33 cellular contexts compared by ENCODE assay signal in the genomic region with DNA sequence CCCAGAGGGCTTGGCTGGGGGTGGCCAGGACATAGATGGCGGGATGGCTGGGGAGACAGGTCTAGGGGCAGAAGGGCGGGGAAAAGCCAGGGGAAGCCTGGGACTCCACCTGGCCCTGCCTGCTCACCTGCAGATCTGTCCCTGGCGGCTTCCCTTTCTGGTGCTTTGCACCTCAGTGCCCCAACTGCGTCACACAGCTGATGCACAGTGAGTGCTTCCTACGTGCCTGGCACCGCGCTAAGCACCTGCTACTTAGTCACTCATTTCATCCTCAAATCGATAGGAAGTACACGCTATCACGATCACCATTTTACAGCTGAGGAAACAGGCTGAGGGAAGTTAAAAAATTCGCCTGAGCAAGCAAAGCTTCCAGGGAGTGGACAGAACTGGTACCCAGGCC.
"Had no signal": no experiment of that assay in that cellular context is flagged by ENCODE, and none has a peak within 500 bp of the region (broad histone marks: within the 10 kb centered on the region; RNA-seq: fewer than 3 reads in every experiment).

No MANE protein-coding gene starts in this region.

- H3K36me3 ChIP-seq: cardiac muscle cell, gastrocnemius medialis, left ventricle myocardium inferior, neutrophil, right lobe of liver, uterus had no signal

- ATAC-seq: activated T-cell treated with anti-CD3 and anti-CD28 coated beads, Interleukin-2, amount 50 U/mL, for 72 hours; gastrocnemius medialis; mucosa of descending colon; right lobe of liver; stimulated activated effector memory CD8-positive, alpha-beta T cell treated with anti-CD3 and anti-CD28 coated beads, Interleukin-12 subunit alpha, Interleukin-12 subunit beta, amount 100 ng/mL, for 72 hours; stimulated activated naive CD8-positive, alpha-beta T cell treated with anti-CD3 and anti-CD28 coated beads, Interleukin-15, amount 100 ng/mL, for 72 hours had no signal

- H3K36me3 Mint-ChIP-seq: activated naive CD8-positive, alpha-beta T cell; stimulated activated effector memory CD8-positive, alpha-beta T cell treated with anti-CD3 and anti-CD28 coated beads, Interleukin-12 subunit alpha, Interleukin-12 subunit beta, amount 100 ng/mL, for 72 hours; type B pancreatic cell had no signal

- H3K9me3 ChIP-seq: gastrocnemius medialis, left ventricle myocardium inferior, mucosa of descending colon, neutrophil, right lobe of liver, uterus had no signal

- H3K27me3 ChIP-seq: cardiac muscle cell, dorsolateral prefrontal cortex, gastrocnemius medialis, neutrophil, right lobe of liver, uterus had no signal

- H3K4me1 Mint-ChIP-seq: nephron; stimulated activated effector memory CD8-positive, alpha-beta T cell treated with anti-CD3 and anti-CD28 coated beads, Interleukin-12 subunit alpha, Interleukin-12 subunit beta, amount 100 ng/mL, for 72 hours; stimulated activated naive CD8-positive, alpha-beta T cell treated with anti-CD3 and anti-CD28 coated beads, Interleukin-15, amount 100 ng/mL, for 72 hours had no signal

- H3K27me3 Mint-ChIP-seq: activated naive CD8-positive, alpha-beta T cell; stimulated activated naive CD8-positive, alpha-beta T cell treated with anti-CD3 and anti-CD28 coated beads, Interleukin-15, amount 100 ng/mL, for 72 hours had no signal

- H3K4me3 Mint-ChIP-seq: activated naive CD8-positive, alpha-beta T cell; activated T-cell treated with anti-CD3 and anti-CD28 coated beads, Interleukin-2, amount 50 U/mL, for 72 hours; nephron; stimulated activated effector memory CD8-positive, alpha-beta T cell treated with anti-CD3 and anti-CD28 coated beads, Interleukin-12 subunit alpha, Interleukin-12 subunit beta, amount 100 ng/mL, for 72 hours; stimulated activated naive CD8-positive, alpha-beta T cell treated with anti-CD3 and anti-CD28 coated beads, Interleukin-15, amount 100 ng/mL, for 72 hours; T-helper 2 cell treated with Interferon-gamma antibody and Interleukin-4, amounts not matched to agents 5 μg/mL and 100 μg/mL, for 36 hours; type B pancreatic cell had no signal

- FAIRE-seq: islet of Langerhans had no signal

- DNase-seq: activated CD4-positive, alpha-beta T cell treated with anti-CD3 and anti-CD28 coated beads for 4 hours; activated CD4-positive, alpha-beta T cell treated with anti-CD3 and anti-CD28 coated beads, Interleukin-2, amount 50 U/mL, for 4 hours; activated CD4-positive, CD25-positive, alpha-beta regulatory T cell; activated naive CD4-positive, alpha-beta T cell; activated T-cell treated with anti-CD3 and anti-CD28 coated beads for 4 hours; activated T-cell treated with anti-CD3 and anti-CD28 coated beads, Interleukin-2, amount 50 U/mL, for 72 hours; anterior cingulate cortex; cerebellar nuclear complex; dorsolateral prefrontal cortex; effector memory CD4-positive, alpha-beta T cell; erythroblast; gastrocnemius medialis; glutamatergic neuron; left ventricle myocardium inferior; mucosa of descending colon; right lobe of liver; stimulated activated CD4-positive, alpha-beta T cell treated with anti-CD3 and anti-CD28 coated beads, Interleukin-12 subunit alpha, Interleukin-12 subunit beta, amount 100 ng/mL, for 4 hours; stimulated activated CD4-positive, alpha-beta T cell treated with anti-CD3 and anti-CD28 coated beads, Interleukin-4, amount 100 ng/mL, for 1 hour; stimulated activated naive CD8-positive, alpha-beta T cell treated with anti-CD3 and anti-CD28 coated beads, Interleukin-15, amount 100 ng/mL, for 72 hours; substantia nigra; uterus had no signal

- H3K9me3 Mint-ChIP-seq: activated T-cell treated with anti-CD3 and anti-CD28 coated beads, Interleukin-2, amount 50 U/mL, for 72 hours; nephron; stimulated activated effector memory CD8-positive, alpha-beta T cell treated with anti-CD3 and anti-CD28 coated beads, Interleukin-12 subunit alpha, Interleukin-12 subunit beta, amount 100 ng/mL, for 72 hours; stimulated activated naive CD8-positive, alpha-beta T cell treated with anti-CD3 and anti-CD28 coated beads, Interleukin-15, amount 100 ng/mL, for 72 hours; T-helper 2 cell treated with Interferon-gamma antibody and Interleukin-4, amounts not matched to agents 5 μg/mL and 100 μg/mL, for 36 hours; type B pancreatic cell had no signal

- H3K4me1 ChIP-seq: gastrocnemius medialis, left ventricle myocardium inferior, uterus had no signal

- H3K4me3 ChIP-seq: cardiac muscle cell, coronary artery, dorsolateral prefrontal cortex, gastrocnemius medialis, left ventricle myocardium inferior, lung, mucosa of descending colon, right lobe of liver, skin epidermis, uterus had no signal

- H3K27ac ChIP-seq: cardiac muscle cell, coronary artery, dorsolateral prefrontal cortex, gastrocnemius medialis, left ventricle myocardium inferior, neutrophil, right lobe of liver, skin epidermis, uterus had no signal

- H3K27ac Mint-ChIP-seq: activated naive CD8-positive, alpha-beta T cell; activated T-cell treated with anti-CD3 and anti-CD28 coated beads, Interleukin-2, amount 50 U/mL, for 72 hours; nephron; progenitor cell of endocrine pancreas; stimulated activated effector memory CD8-positive, alpha-beta T cell treated with anti-CD3 and anti-CD28 coated beads, Interleukin-12 subunit alpha, Interleukin-12 subunit beta, amount 100 ng/mL, for 72 hours; T-helper 2 cell treated with Interferon-gamma antibody and Interleukin-4, amounts not matched to agents 5 μg/mL and 100 μg/mL, for 36 hours; type B pancreatic cell had no signal
